ENCODE assay signal across 8 cellular contexts in genomic region chr22:27801197-27801615, GRCh38. TPM values are rescaled to one million over a fixed set of nuclear protein-coding genes. Genes with fewer than 3 reads are reported as not detected.
DNase-seq lines count a peak whose midpoint lies in the region; ATAC-seq and TF ChIP-seq lines count a peak whose summit lies in the region.

No MANE protein-coding gene starts in this region.

- H3K4me3 ChIP-seq in PC-3 (ENCODE audit: low read length): peak overlapping the region; percentile 70

- peaks cover 13 to 15% of the 10 kb centered on the region in 2 donors for H3K4me1 Mint-ChIP-seq in immature natural killer cell

- H3K9me3 Mint-ChIP-seq in immature natural killer cell: no peaks in the 10 kb centered on the region

- BruUV-seq in PC-3 (replicated peaks; lab: Mats Ljungman, UMichigan): no TSS peak

- TF ChIP-seq CTCF in PC-3 (conservative IDR thresholded peaks at IDR 0.05; ENCODE audit: low read depth, low read length): no peak

- no peaks in the 10 kb centered on the region for H3K9me3 ChIP-seq in PC-3 (ENCODE audit: low read length)

- no peaks in the 10 kb centered on the region for H3K36me3 ChIP-seq in PC-3 (ENCODE audit: low read depth, low read length)

- ATAC-seq in PC-3 (peak; percentile 32), HG03025 (IDR thresholded peaks at IDR 0.05; ENCODE audit: low FRiP score, unreplicated experiment) (no peak), GM21737 (IDR thresholded peaks at IDR 0.05; ENCODE audit: unreplicated experiment) (no peak), GM21528 (IDR thresholded peaks at IDR 0.05; ENCODE audit: low FRiP score, unreplicated experiment) (no peak)

- no peak overlapping the region for H3K27ac Mint-ChIP-seq in immature natural killer cell

- H3K79me2 ChIP-seq in PC-3 (ENCODE audit: low read length): no peaks in the 10 kb centered on the region

- H3F3A ChIP-seq in PC-3 (ENCODE audit: low read length, unreplicated experiment): no peaks in the 10 kb centered on the region

- peak overlapping the region; percentile 88 for H3K4me2 ChIP-seq in PC-3 (ENCODE audit: low read length)

- peak overlapping the region; percentile 69 to 89 (median 86) for H3K4me3 Mint-ChIP-seq in immature natural killer cell

- no peak overlapping the region for H3K27ac ChIP-seq in PC-3 (ENCODE audit: low read length)

- peak; percentile 34 for DNase-seq in EL
- DNase-seq in PC-3: peak; percentile 25
- DNase-seq in astrocyte of the hippocampus (ENCODE audit: low read depth, low spot score): peak; percentile 80
- peak in 1 of 3 donors; percentile 18 for DNase-seq in immature natural killer cell
- peak; percentile 54 for DNase-seq in stimulated activated CD4-positive, alpha-beta T cell treated with anti-CD3 and anti-CD28 coated beads, Interleukin-15, amount 100 ng/mL, for 24 hours

- H3K9me2 ChIP-seq in PC-3 (replicated peaks; ENCODE audit: low read length): no peaks in the 10 kb centered on the region

- H3K27me3 ChIP-seq in PC-3 (ENCODE audit: low read length): peaks cover 17% of the 10 kb centered on the region

- intact Hi-C loops in PC-3 (cut with micrococcal nuclease): loop anchor here (5.0 kb wide), 1 partner anchor 1039 kb away; no protein-coding TSS in a partner anchor

- no peaks in the 10 kb centered on the region for H3K36me3 Mint-ChIP-seq in immature natural killer cell

- H2AFZ ChIP-seq in PC-3 (ENCODE audit: low read length): peak overlapping the region; percentile 50

- peak overlapping the region; percentile 27; the same call in 1 of the 2 replicates for H3K9ac ChIP-seq in PC-3 (ENCODE audit: low read length)

- POLR2A ChIA-PET in PC-3 (lab: Charles Lee; ENCODE audit: unreplicated experiment): no interaction called here

- H3K27me3 Mint-ChIP-seq in immature natural killer cell (ENCODE audit: low read depth in 3 of 3): peaks cover 0 to 10% (median 9%) of the 10 kb centered on the region in 3 donors

- CTCF ChIA-PET in PC-3 (lab: Charles Lee): no interaction called here

- H4K20me1 ChIP-seq in PC-3 (ENCODE audit: low read length): no peaks in the 10 kb centered on the region

- H3K4me1 ChIP-seq in PC-3 (ENCODE audit: insufficient read depth, low read length): peaks cover 17% of the 10 kb centered on the region

RNA-seq across cellular contexts. Expression of gene MN1, which starts 0.3 kb away (rescaled TPM):
- total RNA-seq in PC-3 (2014; rRNA removed): 2.7 and 3.1 TPM in 2 replicates
- under 1 TPM in 2 of 3 donors, not detected in 1; 0.03 to 0.14 TPM for polyA plus RNA-seq in immature natural killer cell
